1 cellular context compared by ENCODE assay signal in the genomic region with DNA sequence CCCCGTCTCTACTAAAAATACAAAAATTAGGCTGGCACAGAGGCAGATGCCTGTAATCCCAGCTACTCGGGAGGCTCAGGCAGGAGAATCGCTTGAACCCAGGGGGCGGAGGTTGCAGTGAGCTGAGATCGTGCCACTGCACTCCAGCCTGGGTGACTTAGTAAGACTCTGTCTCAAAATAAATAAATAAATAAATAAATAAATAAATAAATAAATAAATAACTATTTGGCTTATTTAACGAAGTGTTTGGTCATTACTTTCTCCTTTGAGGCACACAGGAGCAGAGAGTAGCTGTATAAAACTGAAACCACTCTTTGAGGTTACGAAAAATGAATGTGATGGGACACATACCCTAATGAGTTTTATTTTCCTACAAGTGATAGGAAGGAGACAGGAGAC. TPM values are rescaled to one million over a fixed set of nuclear protein-coding genes. Genes with fewer than 3 reads are reported as not detected.
"Had no signal": no experiment of that assay in that cellular context is flagged by ENCODE, and none has a peak within 500 bp of the region (broad histone marks: within the 10 kb centered on the region; RNA-seq: fewer than 3 reads in every experiment).

No MANE protein-coding gene starts in this region.

RNA-seq across cellular contexts. Expression of gene FRZB, which starts 26.6 kb away (rescaled TPM):
- total RNA-seq: GM12878 had no signal
